In the genomic region with DNA sequence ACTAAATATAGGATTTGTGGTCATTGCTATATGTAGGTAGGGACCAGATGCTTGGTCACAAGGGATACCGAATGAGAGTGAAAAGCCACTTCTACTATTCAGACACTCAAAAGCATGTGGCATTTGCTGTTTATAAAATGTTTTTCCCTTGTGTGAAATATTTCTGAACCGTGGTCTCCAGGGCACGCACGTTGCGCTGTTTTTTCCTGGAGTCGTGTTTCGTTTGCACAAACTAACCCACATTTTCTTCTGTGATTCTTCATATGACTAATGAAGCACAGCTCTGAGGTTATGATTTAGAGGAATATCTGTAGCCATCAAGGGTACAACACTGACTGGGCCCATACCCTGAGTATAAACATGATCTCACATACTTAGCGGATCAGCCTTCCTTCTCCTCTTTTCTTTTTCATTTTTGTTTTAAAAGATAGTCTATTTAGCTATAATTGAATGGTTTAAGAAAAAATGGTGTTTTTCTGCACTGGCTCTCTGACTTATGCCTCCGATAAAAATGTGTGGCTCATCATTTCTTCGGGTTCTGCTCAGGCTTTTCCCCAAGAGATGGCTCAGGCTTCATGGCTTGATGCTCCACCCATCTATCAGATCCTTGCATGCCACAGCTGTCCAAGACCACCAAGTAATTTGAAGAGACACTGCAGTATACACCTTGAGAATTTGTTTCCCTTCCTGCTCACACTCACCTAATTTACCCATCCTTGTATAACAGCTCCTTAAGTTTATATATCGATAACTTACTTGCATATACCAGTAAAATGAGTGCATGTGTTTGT, we compare ENCODE assay signal across 2 cellular contexts.
TF ChIP-seq lines count a peak whose summit lies in the region.

No MANE protein-coding gene starts in this region.

TF ChIP-seq in GM12878, 131 proteins besides CTCF, POLR2A, EP300 and RAD21 (continues in another document):
- 0 out of 2 replicates have a peak, but pooled peaks have one; percentile 78 for TF ChIP-seq RCOR1 (conservative IDR thresholded peaks at IDR 0.05; ENCODE audit: low read depth, low read length)
- no peak for TF ChIP-seq PKNOX1 (IDR thresholded peaks at IDR 0.05)
- TF ChIP-seq, protein P1, sequence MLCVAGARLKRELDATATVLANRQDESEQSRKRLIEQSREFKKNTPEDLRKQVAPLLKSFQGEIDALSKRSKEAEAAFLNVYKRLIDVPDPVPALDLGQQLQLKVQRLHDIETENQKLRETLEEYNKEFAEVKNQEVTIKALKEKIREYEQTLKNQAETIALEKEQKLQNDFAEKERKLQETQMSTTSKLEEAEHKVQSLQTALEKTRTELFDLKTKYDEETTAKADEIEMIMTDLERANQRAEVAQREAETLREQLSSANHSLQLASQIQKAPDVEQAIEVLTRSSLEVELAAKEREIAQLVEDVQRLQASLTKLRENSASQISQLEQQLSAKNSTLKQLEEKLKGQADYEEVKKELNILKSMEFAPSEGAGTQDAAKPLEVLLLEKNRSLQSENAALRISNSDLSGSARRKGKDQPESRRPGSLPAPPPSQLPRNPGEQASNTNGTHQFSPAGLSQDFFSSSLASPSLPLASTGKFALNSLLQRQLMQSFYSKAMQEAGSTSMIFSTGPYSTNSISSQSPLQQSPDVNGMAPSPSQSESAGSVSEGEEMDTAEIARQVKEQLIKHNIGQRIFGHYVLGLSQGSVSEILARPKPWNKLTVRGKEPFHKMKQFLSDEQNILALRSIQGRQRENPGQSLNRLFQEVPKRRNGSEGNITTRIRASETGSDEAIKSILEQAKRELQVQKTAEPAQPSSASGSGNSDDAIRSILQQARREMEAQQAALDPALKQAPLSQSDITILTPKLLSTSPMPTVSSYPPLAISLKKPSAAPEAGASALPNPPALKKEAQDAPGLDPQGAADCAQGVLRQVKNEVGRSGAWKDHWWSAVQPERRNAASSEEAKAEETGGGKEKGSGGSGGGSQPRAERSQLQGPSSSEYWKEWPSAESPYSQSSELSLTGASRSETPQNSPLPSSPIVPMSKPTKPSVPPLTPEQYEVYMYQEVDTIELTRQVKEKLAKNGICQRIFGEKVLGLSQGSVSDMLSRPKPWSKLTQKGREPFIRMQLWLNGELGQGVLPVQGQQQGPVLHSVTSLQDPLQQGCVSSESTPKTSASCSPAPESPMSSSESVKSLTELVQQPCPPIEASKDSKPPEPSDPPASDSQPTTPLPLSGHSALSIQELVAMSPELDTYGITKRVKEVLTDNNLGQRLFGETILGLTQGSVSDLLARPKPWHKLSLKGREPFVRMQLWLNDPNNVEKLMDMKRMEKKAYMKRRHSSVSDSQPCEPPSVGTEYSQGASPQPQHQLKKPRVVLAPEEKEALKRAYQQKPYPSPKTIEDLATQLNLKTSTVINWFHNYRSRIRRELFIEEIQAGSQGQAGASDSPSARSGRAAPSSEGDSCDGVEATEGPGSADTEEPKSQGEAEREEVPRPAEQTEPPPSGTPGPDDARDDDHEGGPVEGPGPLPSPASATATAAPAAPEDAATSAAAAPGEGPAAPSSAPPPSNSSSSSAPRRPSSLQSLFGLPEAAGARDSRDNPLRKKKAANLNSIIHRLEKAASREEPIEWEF (IDR thresholded peaks at IDR 0.05; ENCODE audit: insufficient replicate concordance, low read depth, low read length): peak; percentile 82
- no peak for TF ChIP-seq TCF7 (IDR thresholded peaks at IDR 0.05; ENCODE audit: borderline replicate concordance)
- peak; percentile 88; the same call in 1 of the 2 replicates for TF ChIP-seq JUND (IDR thresholded peaks at IDR 0.05; ENCODE audit: low read depth, low read length)
- peak in 1 of 2 experiments; percentile 79; a peak in 2 of 4 replicates for TF ChIP-seq ETV6 (conservative IDR thresholded peaks at IDR 0.05 in 1 of 2, IDR thresholded peaks at IDR 0.05 in 1 of 2; ENCODE audit: borderline replicate concordance in 1 of 2, low read depth in 1 of 2)
- no peak for TF ChIP-seq SMAD1 (IDR thresholded peaks at IDR 0.05; ENCODE audit: low read depth, partially characterized antibody)
- no peak for TF ChIP-seq RB1 (IDR thresholded peaks at IDR 0.05; ENCODE audit: borderline replicate concordance)
- TF ChIP-seq, protein P2, sequence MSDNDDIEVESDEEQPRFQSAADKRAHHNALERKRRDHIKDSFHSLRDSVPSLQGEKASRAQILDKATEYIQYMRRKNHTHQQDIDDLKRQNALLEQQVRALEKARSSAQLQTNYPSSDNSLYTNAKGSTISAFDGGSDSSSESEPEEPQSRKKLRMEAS (IDR thresholded peaks at IDR 0.05; ENCODE audit: low read depth, low read length): no peak
- TF ChIP-seq GATAD2B (conservative IDR thresholded peaks at IDR 0.05; ENCODE audit: low read depth): peak; percentile 90
- no peak for TF ChIP-seq ZZZ3 (IDR thresholded peaks at IDR 0.05; ENCODE audit: control insufficient read depth, insufficient read length, low read depth)
- TF ChIP-seq ZNF24 (IDR thresholded peaks at IDR 0.05): peak; percentile 69; the same call in 1 of the 2 replicates
- TF ChIP-seq USF2 (IDR thresholded peaks at IDR 0.05; ENCODE audit: borderline replicate concordance, low read depth, low read length): no peak
- peak; percentile 94 for TF ChIP-seq MEF2B (IDR thresholded peaks at IDR 0.05; ENCODE audit: partially characterized antibody, poor library complexity, severe bottlenecking)
- no peak for TF ChIP-seq POLR2AphosphoS2 (IDR thresholded peaks at IDR 0.05; ENCODE audit: low read depth, low read length)
- peak; percentile 70; the same call in 1 of the 2 replicates for TF ChIP-seq FOXK2 (IDR thresholded peaks at IDR 0.05)
- TF ChIP-seq RAD51 (IDR thresholded peaks at IDR 0.05): peak; percentile 62
- peak; percentile 88 for TF ChIP-seq DPF2 (IDR thresholded peaks at IDR 0.05)

TF ChIP-seq in HepG2, 621 proteins besides CTCF, POLR2A, EP300 and RAD21:
- TF ChIP-seq ZFP36L1 (CRISPR knock-in tag; IDR thresholded peaks at IDR 0.05): no peak
- TF ChIP-seq ZHX2 (IDR thresholded peaks at IDR 0.05; ENCODE audit: low read depth): no peak
- TF ChIP-seq ZHX2 (CRISPR knock-in tag; IDR thresholded peaks at IDR 0.05; ENCODE audit: borderline replicate concordance): no peak
- no peak for TF ChIP-seq HNRNPL (IDR thresholded peaks at IDR 0.05; ENCODE audit: low read depth, low read length)
- TF ChIP-seq, protein P3, sequence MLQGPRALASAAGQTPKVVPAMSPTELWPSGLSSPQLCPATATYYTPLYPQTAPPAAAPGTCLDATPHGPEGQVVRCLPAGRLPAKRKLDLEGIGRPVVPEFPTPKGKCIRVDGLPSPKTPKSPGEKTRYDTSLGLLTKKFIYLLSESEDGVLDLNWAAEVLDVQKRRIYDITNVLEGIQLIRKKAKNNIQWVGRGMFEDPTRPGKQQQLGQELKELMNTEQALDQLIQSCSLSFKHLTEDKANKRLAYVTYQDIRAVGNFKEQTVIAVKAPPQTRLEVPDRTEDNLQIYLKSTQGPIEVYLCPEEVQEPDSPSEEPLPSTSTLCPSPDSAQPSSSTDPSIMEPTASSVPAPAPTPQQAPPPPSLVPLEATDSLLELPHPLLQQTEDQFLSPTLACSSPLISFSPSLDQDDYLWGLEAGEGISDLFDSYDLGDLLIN (CRISPR knock-in tag; IDR thresholded peaks at IDR 0.05; ENCODE audit: borderline replicate concordance): no peak
- no peak for TF ChIP-seq JDP2 (CRISPR knock-in tag; IDR thresholded peaks at IDR 0.05; ENCODE audit: borderline replicate concordance)
- TF ChIP-seq ZFP36 (IDR thresholded peaks at IDR 0.05; ENCODE audit: borderline replicate concordance, low read depth, low read length, partially characterized antibody): no peak
- TF ChIP-seq ZNF552 (CRISPR knock-in tag; IDR thresholded peaks at IDR 0.05; ENCODE audit: borderline replicate concordance): no peak
- TF ChIP-seq ZNF337 (CRISPR knock-in tag; IDR thresholded peaks at IDR 0.05; ENCODE audit: borderline replicate concordance, low read depth): no peak
- TF ChIP-seq ZNF891 (CRISPR knock-in tag; IDR thresholded peaks at IDR 0.05): no peak
- TF ChIP-seq, protein P4, sequence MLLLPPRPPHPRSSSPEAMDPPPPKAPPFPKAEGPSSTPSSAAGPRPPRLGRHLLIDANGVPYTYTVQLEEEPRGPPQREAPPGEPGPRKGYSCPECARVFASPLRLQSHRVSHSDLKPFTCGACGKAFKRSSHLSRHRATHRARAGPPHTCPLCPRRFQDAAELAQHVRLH (CRISPR knock-in tag; IDR thresholded peaks at IDR 0.05; ENCODE audit: borderline replicate concordance, low read depth): no peak
- no peak for TF ChIP-seq ZFP36L2 (CRISPR knock-in tag; IDR thresholded peaks at IDR 0.05)
- TF ChIP-seq NFE2 (CRISPR knock-in tag; IDR thresholded peaks at IDR 0.05): no peak
- TF ChIP-seq ZNF83 (CRISPR knock-in tag; IDR thresholded peaks at IDR 0.05; ENCODE audit: borderline replicate concordance): no peak
- no peak for TF ChIP-seq ZNF780A (CRISPR knock-in tag; IDR thresholded peaks at IDR 0.05)
- TF ChIP-seq MZF1 (CRISPR knock-in tag; IDR thresholded peaks at IDR 0.05; ENCODE audit: borderline replicate concordance): no peak
- TF ChIP-seq, protein P5, sequence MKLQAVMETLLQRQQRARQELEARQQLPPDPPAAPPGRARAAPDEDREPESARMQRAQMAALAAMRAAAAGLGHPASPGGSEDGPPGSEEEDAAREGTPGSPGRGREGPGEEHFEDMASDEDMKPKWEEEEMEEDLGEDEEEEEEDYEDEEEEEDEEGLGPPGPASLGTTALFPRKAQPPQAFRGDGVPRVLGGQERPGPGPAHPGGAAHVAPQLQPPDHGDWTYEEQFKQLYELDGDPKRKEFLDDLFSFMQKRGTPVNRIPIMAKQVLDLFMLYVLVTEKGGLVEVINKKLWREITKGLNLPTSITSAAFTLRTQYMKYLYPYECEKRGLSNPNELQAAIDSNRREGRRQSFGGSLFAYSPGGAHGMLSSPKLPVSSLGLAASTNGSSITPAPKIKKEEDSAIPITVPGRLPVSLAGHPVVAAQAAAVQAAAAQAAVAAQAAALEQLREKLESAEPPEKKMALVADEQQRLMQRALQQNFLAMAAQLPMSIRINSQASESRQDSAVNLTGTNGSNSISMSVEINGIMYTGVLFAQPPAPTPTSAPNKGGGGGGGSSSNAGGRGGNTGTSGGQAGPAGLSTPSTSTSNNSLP (IDR thresholded peaks at IDR 0.05; ENCODE audit: low read depth, low read length): no peak
- TF ChIP-seq, protein P6, sequence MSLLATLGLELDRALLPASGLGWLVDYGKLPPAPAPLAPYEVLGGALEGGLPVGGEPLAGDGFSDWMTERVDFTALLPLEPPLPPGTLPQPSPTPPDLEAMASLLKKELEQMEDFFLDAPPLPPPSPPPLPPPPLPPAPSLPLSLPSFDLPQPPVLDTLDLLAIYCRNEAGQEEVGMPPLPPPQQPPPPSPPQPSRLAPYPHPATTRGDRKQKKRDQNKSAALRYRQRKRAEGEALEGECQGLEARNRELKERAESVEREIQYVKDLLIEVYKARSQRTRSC (CRISPR knock-in tag; IDR thresholded peaks at IDR 0.05; ENCODE audit: low read depth): no peak
- TF ChIP-seq JUN (CRISPR knock-in tag; IDR thresholded peaks at IDR 0.05): no peak
- no peak for TF ChIP-seq CBX1 (IDR thresholded peaks at IDR 0.05; ENCODE audit: low read depth)
